ENCODE assay signal across 1 cellular context in genomic region chr4:17576932-17577659, GRCh38.
A peak's percentile ranks its signal among the peaks of the same experiment; 100 is the strongest.
TF ChIP-seq lines count a peak whose summit lies in the region.

Gene LAP3 (plus strand): TSS chr4:17577198. CDS start chr4:17577466, 268 bp downstream.

TF ChIP-seq in HepG2, 621 proteins besides CTCF, POLR2A, EP300 and RAD21 (continued from another document and continues in another):
- TF ChIP-seq AHDC1 (CRISPR knock-in tag; IDR thresholded peaks at IDR 0.05; ENCODE audit: borderline replicate concordance) (no peak), ZNF280D (CRISPR knock-in tag; IDR thresholded peaks at IDR 0.05) (no peak), REST (IDR thresholded peaks at IDR 0.05; ENCODE audit: borderline replicate concordance in 1 of 2, low read depth in 1 of 2, low read length in 2 of 2) (peak in 1 of 2 experiments; percentile 54; a peak in 1 of 4 replicates), AGO1 (IDR thresholded peaks at IDR 0.05; ENCODE audit: low read depth, low read length, poor library complexity, severe bottlenecking) (no peak), SATB2 (CRISPR knock-in tag; IDR thresholded peaks at IDR 0.05) (no peak), ZNF724P (CRISPR knock-in tag; IDR thresholded peaks at IDR 0.05; ENCODE audit: borderline replicate concordance) (peak; percentile 65), U2AF1 (optimal IDR thresholded peaks at IDR 0.05; ENCODE audit: low read depth, low read length) (no peak), ZBTB37 (CRISPR knock-in tag; IDR thresholded peaks at IDR 0.05) (no peak), CREBL2 (CRISPR knock-in tag; IDR thresholded peaks at IDR 0.05; ENCODE audit: borderline replicate concordance) (0 out of 2 replicates have a peak, but pooled peaks have one; percentile 27), EED (CRISPR knock-in tag; IDR thresholded peaks at IDR 0.05) (0 out of 2 replicates have a peak, but pooled peaks have one; percentile 51), XBP1 (CRISPR knock-in tag; IDR thresholded peaks at IDR 0.05) (0 out of 2 replicates have a peak, but pooled peaks have one; percentile 29), MBD4 (IDR thresholded peaks at IDR 0.05; ENCODE audit: borderline replicate concordance, low read length) (no peak), CHD2 (IDR thresholded peaks at IDR 0.05; ENCODE audit: low read depth, low read length) (no peak), MTA3 (CRISPR knock-in tag; IDR thresholded peaks at IDR 0.05) (no peak), TFDP2 (CRISPR knock-in tag; IDR thresholded peaks at IDR 0.05) (peak; percentile 90), GTF2F1 (IDR thresholded peaks at IDR 0.05; ENCODE audit: low read length) (no peak), ZSCAN20 (CRISPR knock-in tag; IDR thresholded peaks at IDR 0.05; ENCODE audit: borderline replicate concordance) (no peak), ATM (IDR thresholded peaks at IDR 0.05; ENCODE audit: borderline replicate concordance) (no peak), HOXA7 (CRISPR knock-in tag; IDR thresholded peaks at IDR 0.05) (no peak), ZBTB7A (CRISPR knock-in tag; IDR thresholded peaks at IDR 0.05) (peak; percentile 63; the same call in 1 of the 2 replicates), TEAD2 (CRISPR knock-in tag; IDR thresholded peaks at IDR 0.05) (0 out of 2 replicates have a peak, but pooled peaks have one; percentile 64), ZNF737 (CRISPR knock-in tag; IDR thresholded peaks at IDR 0.05; ENCODE audit: borderline replicate concordance) (no peak), ZNF326 (CRISPR knock-in tag; IDR thresholded peaks at IDR 0.05; ENCODE audit: borderline replicate concordance) (no peak), HIVEP1 (CRISPR knock-in tag; IDR thresholded peaks at IDR 0.05) (peak; percentile 56; the same call in 1 of the 2 replicates), ZFP62 (CRISPR knock-in tag; IDR thresholded peaks at IDR 0.05) (no peak), ERF (CRISPR knock-in tag; IDR thresholded peaks at IDR 0.05) (peak; percentile 93), FOSL1 (CRISPR knock-in tag; IDR thresholded peaks at IDR 0.05; ENCODE audit: borderline replicate concordance) (no peak), ZNF550 (CRISPR knock-in tag; IDR thresholded peaks at IDR 0.05; ENCODE audit: borderline replicate concordance) (0 out of 2 replicates have a peak, but pooled peaks have one; percentile 60), NFIB (CRISPR knock-in tag; IDR thresholded peaks at IDR 0.05; ENCODE audit: borderline replicate concordance) (no peak), E2F1 (CRISPR knock-in tag; IDR thresholded peaks at IDR 0.05) (peak; percentile 75), ZNF282 (IDR thresholded peaks at IDR 0.05; ENCODE audit: partially characterized antibody) (no peak), ZNF598 (CRISPR knock-in tag; IDR thresholded peaks at IDR 0.05; ENCODE audit: borderline replicate concordance) (0 out of 2 replicates have a peak, but pooled peaks have one; percentile 57), HDAC2 (CRISPR knock-in tag; IDR thresholded peaks at IDR 0.05) (peak; percentile 55; the same call in 1 of the 2 replicates), ZNF841 (CRISPR knock-in tag; IDR thresholded peaks at IDR 0.05; ENCODE audit: borderline replicate concordance) (no peak), NRL (CRISPR knock-in tag; IDR thresholded peaks at IDR 0.05; ENCODE audit: borderline replicate concordance) (no peak; the same call in 1 of the 2 replicates), ZSCAN21 (CRISPR knock-in tag; IDR thresholded peaks at IDR 0.05; ENCODE audit: borderline replicate concordance) (peak; percentile 84; the same call in 1 of the 2 replicates), SKI (IDR thresholded peaks at IDR 0.05; ENCODE audit: partially characterized antibody) (no peak), MXD3 (CRISPR knock-in tag; IDR thresholded peaks at IDR 0.05) (peak; percentile 96), ZNF704 (CRISPR knock-in tag; IDR thresholded peaks at IDR 0.05; ENCODE audit: borderline replicate concordance) (peak; percentile 20; the same call in 1 of the 2 replicates), HMG20A (CRISPR knock-in tag; IDR thresholded peaks at IDR 0.05; ENCODE audit: borderline replicate concordance) (no peak), ZNF275 (CRISPR knock-in tag; IDR thresholded peaks at IDR 0.05; ENCODE audit: borderline replicate concordance) (no peak), ZBTB42 (CRISPR knock-in tag; IDR thresholded peaks at IDR 0.05) (peak; percentile 82; the same call in 1 of the 2 replicates), ZNF564 (CRISPR knock-in tag; IDR thresholded peaks at IDR 0.05) (peak; percentile 62; the same call in 1 of the 2 replicates)
